ENCODE assay signal across 8 cellular contexts in the genomic region with DNA sequence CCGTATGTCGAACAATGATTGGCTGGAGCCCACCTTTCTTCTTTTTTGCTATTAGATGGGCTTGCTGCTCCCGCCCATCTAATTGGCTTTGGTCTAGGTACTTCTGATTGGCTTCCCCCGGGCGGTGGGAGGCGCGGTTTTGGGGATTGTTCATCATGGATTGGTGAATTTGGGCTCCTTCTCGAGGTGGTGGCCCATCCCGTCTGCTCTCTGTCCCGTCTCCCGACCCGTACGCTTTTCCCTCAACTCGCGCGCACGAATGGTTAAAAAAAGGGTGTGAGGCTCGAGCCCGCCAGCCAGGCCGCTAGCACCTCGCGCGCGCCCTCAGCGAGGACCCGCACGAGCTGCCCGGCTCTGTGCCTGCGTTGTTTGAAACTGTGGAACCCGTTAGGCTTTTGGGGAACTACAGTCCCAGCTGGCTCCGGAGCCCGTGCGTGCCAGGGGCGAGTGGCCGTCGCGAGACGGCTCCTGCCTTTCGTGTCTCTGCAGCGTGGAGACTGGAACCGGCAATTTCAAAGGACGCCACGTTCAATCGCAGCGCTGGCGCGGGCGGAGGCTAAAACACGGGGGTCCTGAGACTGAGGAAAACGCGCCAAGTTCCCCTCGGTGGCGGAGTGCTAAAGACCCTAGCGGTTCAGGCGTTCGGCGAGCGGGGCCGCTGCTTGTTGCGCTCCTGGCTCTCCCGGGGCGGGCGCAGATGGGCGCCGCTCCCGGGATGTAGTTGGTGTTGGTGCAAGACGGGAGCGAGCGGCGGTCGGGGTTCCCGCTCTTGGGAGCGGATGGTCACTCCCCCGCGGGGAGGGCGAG. TPM values are rescaled to one million over a fixed set of nuclear protein-coding genes. Genes with fewer than 3 reads are reported as not detected.
DNase-seq lines count a peak whose midpoint lies in the region; ATAC-seq and TF ChIP-seq lines count a peak whose summit lies in the region.

A gene with protein sequence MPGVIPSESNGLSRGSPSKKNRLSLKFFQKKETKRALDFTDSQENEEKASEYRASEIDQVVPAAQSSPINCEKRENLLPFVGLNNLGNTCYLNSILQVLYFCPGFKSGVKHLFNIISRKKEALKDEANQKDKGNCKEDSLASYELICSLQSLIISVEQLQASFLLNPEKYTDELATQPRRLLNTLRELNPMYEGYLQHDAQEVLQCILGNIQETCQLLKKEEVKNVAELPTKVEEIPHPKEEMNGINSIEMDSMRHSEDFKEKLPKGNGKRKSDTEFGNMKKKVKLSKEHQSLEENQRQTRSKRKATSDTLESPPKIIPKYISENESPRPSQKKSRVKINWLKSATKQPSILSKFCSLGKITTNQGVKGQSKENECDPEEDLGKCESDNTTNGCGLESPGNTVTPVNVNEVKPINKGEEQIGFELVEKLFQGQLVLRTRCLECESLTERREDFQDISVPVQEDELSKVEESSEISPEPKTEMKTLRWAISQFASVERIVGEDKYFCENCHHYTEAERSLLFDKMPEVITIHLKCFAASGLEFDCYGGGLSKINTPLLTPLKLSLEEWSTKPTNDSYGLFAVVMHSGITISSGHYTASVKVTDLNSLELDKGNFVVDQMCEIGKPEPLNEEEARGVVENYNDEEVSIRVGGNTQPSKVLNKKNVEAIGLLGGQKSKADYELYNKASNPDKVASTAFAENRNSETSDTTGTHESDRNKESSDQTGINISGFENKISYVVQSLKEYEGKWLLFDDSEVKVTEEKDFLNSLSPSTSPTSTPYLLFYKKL (plus strand): TSS at position 584 of the 807 bp plus-strand sequence. CDS start 2,819 bp downstream, outside the sequence.

- peak within 1 kb of the TSS; percentile 98 for H3K9ac ChIP-seq in KMS-11

- H3K79me2 ChIP-seq in KMS-11 (ENCODE audit: insufficient read depth, low read depth), result peaks cover 46% of the 10 kb centered on the region

- TF ChIP-seq POLR2A in Peyer's patch (IDR thresholded peaks at IDR 0.05), result peak in 1 of 2 donors; percentile 34

- H3K27ac ChIP-seq in KMS-11 (peak within 1 kb of the TSS; percentile 100), Peyer's patch (peak within 1 kb of the TSS; percentile 96 to 99 (median 97)), muscle layer of duodenum (ENCODE audit: low read length) (peak within 1 kb of the TSS; percentile 93)

- no peaks in the 10 kb centered on the region for H3K9me3 ChIP-seq in Peyer's patch
- H3K9me3 ChIP-seq in muscle layer of duodenum (ENCODE audit: control insufficient read depth in 1 of 2, low read length in 2 of 2), result no peaks in the 10 kb centered on the region

- H3K4me1 ChIP-seq in KMS-11 (ENCODE audit: low read depth, poor library complexity, severe bottlenecking), result peaks cover 25% of the 10 kb centered on the region
- peaks cover 0 to 24% (median 5%) of the 10 kb centered on the region in 4 donors for H3K4me1 ChIP-seq in Peyer's patch
- peaks cover 10 to 13% of the 10 kb centered on the region in 2 donors for H3K4me1 ChIP-seq in muscle layer of duodenum (ENCODE audit: control insufficient read depth in 1 of 2, insufficient read depth in 2 of 2, low read length in 2 of 2)

- ATAC-seq in GM21737 (IDR thresholded peaks at IDR 0.05; ENCODE audit: unreplicated experiment), result peak; percentile 74
- ATAC-seq in esophagus mucosa, result peak; percentile 95

- no peaks in the 10 kb centered on the region for H3K36me3 ChIP-seq in KMS-11 (ENCODE audit: insufficient read depth)
- peaks cover 0 to 4% (median 0%) of the 10 kb centered on the region in 3 donors for H3K36me3 ChIP-seq in Peyer's patch
- peaks cover 5 to 7% of the 10 kb centered on the region in 2 donors for H3K36me3 ChIP-seq in muscle layer of duodenum (ENCODE audit: control insufficient read depth in 1 of 2, insufficient read depth in 2 of 2, low read length in 2 of 2)

- H3K27me3 ChIP-seq in KMS-11 (ENCODE audit: insufficient read depth, low read depth) (no peaks in the 10 kb centered on the region), Peyer's patch (no peaks in the 10 kb centered on the region), muscle layer of duodenum (ENCODE audit: low read depth, low read length) (no peaks in the 10 kb centered on the region)

- no peak for TF ChIP-seq CTCF in KMS-11 (conservative IDR thresholded peaks at IDR 0.05; ENCODE audit: low read depth, low read length)
- peak in 1 of 6 experiments; percentile 7 for TF ChIP-seq CTCF in Peyer's patch (IDR thresholded peaks at IDR 0.05)

- H3K4me3 ChIP-seq in KMS-11 (IDR thresholded peaks at IDR 0.05; ENCODE audit: insufficient read depth, low read depth, low read length), result peak within 1 kb of the TSS; percentile 90
- peak within 1 kb of the TSS; percentile 81 to 96 (median 88) for H3K4me3 ChIP-seq in Peyer's patch
- H3K4me3 ChIP-seq in muscle layer of duodenum (ENCODE audit: low read depth in 1 of 2, low read length in 2 of 2), result peak within 1 kb of the TSS; percentile 74 to 91

- H3K4me2 ChIP-seq in KMS-11, result peak within 1 kb of the TSS; percentile 79

- peaks cover 28% of the 10 kb centered on the region for H4K20me1 ChIP-seq in KMS-11 (ENCODE audit: insufficient read depth)

- H2AFZ ChIP-seq in KMS-11 (ENCODE audit: low read depth), result peak within 1 kb of the TSS; percentile 78

- peak; percentile 100 for DNase-seq in DMS53 (lab: John Stamatoyannopoulos, UW)
- peak; percentile 95 to 98 (median 97) for DNase-seq in Peyer's patch
- peak; percentile 97 to 98 for DNase-seq in activated T-cell treated with anti-CD3 and anti-CD28 coated beads, Interleukin-2, amount 50 U/mL, for 48 hours
- DNase-seq in stimulated activated CD8-positive, alpha-beta memory T cell treated with anti-CD3 and anti-CD28 coated beads, Interleukin-7, amount 100 ng/mL, for 4 hours (ENCODE audit: low read depth in 2 of 2), result peak; percentile 95 to 98

RNA-seq across cellular contexts. Expression of the gene that starts here (rescaled TPM):
- 10 to 100 TPM; 13.8 to 23.9 (median 20.6) TPM for total RNA-seq in Peyer's patch
- 20.0 TPM for total RNA-seq in esophagus mucosa

Comparison
In these comparisons a context has a peak if more than half of its experiments do, and no peak if none do; other contexts are left out.
1. Peak in every context shown above with its lines: DNase-seq, ATAC-seq, H3K4me3 ChIP-seq and H3K27ac ChIP-seq.